In the genomic region with DNA sequence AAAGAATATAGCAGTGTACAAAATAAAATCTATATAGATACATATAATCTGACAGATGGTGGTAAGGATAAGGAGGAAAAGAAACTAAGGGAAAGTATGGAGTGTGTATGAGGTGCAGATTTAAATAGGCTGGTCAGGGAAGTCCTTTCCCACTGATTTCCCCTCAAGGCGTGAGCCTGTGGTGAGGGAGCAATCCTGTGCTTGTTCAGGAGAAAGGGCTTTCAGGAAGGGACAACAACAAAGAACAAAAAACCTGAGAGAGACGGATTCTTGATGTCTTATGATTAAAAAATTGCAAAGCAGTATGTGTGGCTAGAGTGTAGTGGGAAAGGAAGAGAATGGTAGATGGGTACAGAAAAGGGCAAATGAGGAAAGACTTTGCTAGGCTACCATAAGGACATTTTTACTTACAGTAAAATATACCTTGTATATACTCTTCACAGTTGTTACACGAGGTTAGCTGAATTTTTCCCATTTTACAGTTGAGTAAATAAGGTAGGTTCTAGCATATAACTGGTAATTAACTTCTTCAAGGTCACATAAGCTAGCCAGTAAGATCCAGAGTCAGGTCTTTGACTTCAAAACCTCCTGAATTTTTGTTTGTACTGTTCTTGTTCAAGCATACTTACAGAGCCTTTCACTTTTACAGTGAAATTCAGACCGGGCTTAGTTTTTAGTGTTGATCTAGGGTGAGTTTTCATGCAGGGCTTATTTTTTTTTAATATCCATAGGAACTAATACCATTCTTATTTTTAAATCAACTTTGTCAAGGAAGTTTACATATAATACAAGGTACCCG, we compare ENCODE assay signal across 17 cellular contexts. TPM values are rescaled to one million over a fixed set of nuclear protein-coding genes. Genes with fewer than 3 reads are reported as not detected.
A peak's percentile ranks its signal among the peaks of the same experiment; 100 is the strongest.
DNase-seq lines count a peak whose midpoint lies in the region; ATAC-seq and TF ChIP-seq lines count a peak whose summit lies in the region.
"Had no signal": no experiment of that assay in that cellular context is flagged by ENCODE, and none has a peak within 500 bp of the region (broad histone marks: within the 10 kb centered on the region; RNA-seq: fewer than 3 reads in every experiment).

No MANE protein-coding gene starts in this region.

- peaks cover 0 to 3% of the 10 kb centered on the region in 2 donors for H3K9me3 ChIP-seq in breast epithelium
- peaks cover 9% of the 10 kb centered on the region; the same call in 1 of the 2 replicates for H3K9me3 ChIP-seq in OCI-LY7 (ENCODE audit: low read length)
- H3K9me3 ChIP-seq: esophagus muscularis mucosa, thoracic aorta had no signal

- H3K79me2 ChIP-seq in OCI-LY7 (ENCODE audit: insufficient read depth, low read depth, low read length) = peaks cover 98% of the 10 kb centered on the region

- BruUV-seq in MCF 10A (replicated peaks; lab: Mats Ljungman, UMichigan) = no TSS peak
- no TSS peak for BruUV-seq in OCI-LY7 (replicated peaks; lab: Mats Ljungman, UMichigan)

- peak overlapping the region; percentile 67 for H3K4me2 ChIP-seq in OCI-LY7 (ENCODE audit: low read length)

- POLR2A ChIA-PET in MCF 10A (lab: Yijun Ruan, JAX) (interaction anchor here (1.1 to 1.7 kb wide), 4 partner anchors 15 to 271 kb away, joined by 3 to 8 read pairs (median 4); no protein-coding TSS in a partner anchor), OCI-LY7 (lab: Charles Lee) (interaction anchor here (1.3 to 1.5 kb wide), 3 partner anchors 11 to 15 kb away, joined by 4 read pairs; no protein-coding TSS in a partner anchor)

- intact Hi-C loops in MCF 10A (cut with micrococcal nuclease) (no loop called here), breast epithelium (cut with DNase I; ENCODE audit: low total_unique reads) (no loop called here), OCI-LY7 (cut with micrococcal nuclease; ENCODE audit: unreplicated experiment) (no loop called here)
- intact Hi-C loops in activated CD4-positive, alpha-beta T cell treated with anti-CD3 and anti-CD28 coated beads, Interleukin-2, amount 10 ng/mL, durations not matched to agents 24 days and 14 days (cut with micrococcal nuclease) = no loop called here

- peaks cover 12% of the 10 kb centered on the region for H3K36me3 Mint-ChIP-seq in MCF 10A (ENCODE audit: insufficient read depth, unreplicated experiment)
- H3K36me3 Mint-ChIP-seq in stimulated activated naive B cell treated with anti-CD40 and anti-IgM and Interleukin-4, amounts not matched to agents 10 μg/mL and 1 μg/mL and 100 μg/mL, for 72 hours = peaks cover 17 to 36% of the 10 kb centered on the region in 2 donors
- H3K36me3 Mint-ChIP-seq in activated CD4-positive, alpha-beta T cell treated with anti-CD3 and anti-CD28 coated beads, Interleukin-2, amount 10 ng/mL, durations not matched to agents 24 days and 14 days (ENCODE audit: low read depth) = peaks cover 14% of the 10 kb centered on the region

- H3K9me3 Mint-ChIP-seq in MCF 10A (ENCODE audit: unreplicated experiment) = peaks cover 7% of the 10 kb centered on the region
- peaks cover 0 to 1% of the 10 kb centered on the region in 2 donors for H3K9me3 Mint-ChIP-seq in stimulated activated naive B cell treated with anti-CD40 and anti-IgM and Interleukin-4, amounts not matched to agents 10 μg/mL and 1 μg/mL and 100 μg/mL, for 72 hours
- H3K9me3 Mint-ChIP-seq in activated CD4-positive, alpha-beta T cell treated with anti-CD3 and anti-CD28 coated beads, Interleukin-2, amount 10 ng/mL, durations not matched to agents 24 days and 14 days = no peaks in the 10 kb centered on the region

- no peaks in the 10 kb centered on the region for H3K36me3 ChIP-seq in breast epithelium
- peaks cover 35% of the 10 kb centered on the region for H3K36me3 ChIP-seq in OCI-LY7 (ENCODE audit: insufficient read depth, low read length)
- H3K36me3 ChIP-seq: esophagus muscularis mucosa, thoracic aorta had no signal

- peak overlapping the region in 1 of 2 donors; percentile 23 for H3K27ac ChIP-seq in breast epithelium
- peak overlapping the region; percentile 70 for H3K27ac ChIP-seq in OCI-LY7 (ENCODE audit: low read depth, low read length, poor library complexity, severe bottlenecking)
- H3K27ac ChIP-seq: esophagus muscularis mucosa, thoracic aorta had no signal

- TF ChIP-seq POLR2A in breast epithelium (IDR thresholded peaks at IDR 0.05) = no peak

- no peaks in the 10 kb centered on the region for H3K9me2 ChIP-seq in OCI-LY7 (ENCODE audit: insufficient read depth, low read length)

- H3K4me3 ChIP-seq in breast epithelium = no peak overlapping the region
- peak overlapping the region; percentile 44 for H3K4me3 ChIP-seq in OCI-LY7 (ENCODE audit: low read depth, low read length, poor library complexity, severe bottlenecking)
- H3K4me3 ChIP-seq in epithelial cell of esophagus (ENCODE audit: low read length) = no peak overlapping the region
- H3K4me3 ChIP-seq: esophagus muscularis mucosa, lung, thoracic aorta had no signal

- no peak overlapping the region for H3K4me3 Mint-ChIP-seq in MCF 10A (ENCODE audit: unreplicated experiment)
- H3K4me3 Mint-ChIP-seq in stimulated activated naive B cell treated with anti-CD40 and anti-IgM and Interleukin-4, amounts not matched to agents 10 μg/mL and 1 μg/mL and 100 μg/mL, for 72 hours = no peak overlapping the region
- no peak overlapping the region for H3K4me3 Mint-ChIP-seq in activated CD4-positive, alpha-beta T cell treated with anti-CD3 and anti-CD28 coated beads, Interleukin-2, amount 10 ng/mL, durations not matched to agents 24 days and 14 days

- no peak for ATAC-seq in stimulated activated naive B cell treated with anti-CD40 and anti-IgM and Interleukin-4, amounts not matched to agents 10 μg/mL and 1 μg/mL and 100 μg/mL, for 72 hours (replicated peaks)

- no peaks in the 10 kb centered on the region for H3K27me3 Mint-ChIP-seq in MCF 10A (ENCODE audit: insufficient read depth, unreplicated experiment)
- H3K27me3 Mint-ChIP-seq in stimulated activated naive B cell treated with anti-CD40 and anti-IgM and Interleukin-4, amounts not matched to agents 10 μg/mL and 1 μg/mL and 100 μg/mL, for 72 hours = no peaks in the 10 kb centered on the region
- no peaks in the 10 kb centered on the region for H3K27me3 Mint-ChIP-seq in activated CD4-positive, alpha-beta T cell treated with anti-CD3 and anti-CD28 coated beads, Interleukin-2, amount 10 ng/mL, durations not matched to agents 24 days and 14 days

- H2AFZ ChIP-seq in OCI-LY7 (ENCODE audit: low read length) = no peak overlapping the region

- peaks cover 0 to 6% of the 10 kb centered on the region in 2 donors for H3K4me1 ChIP-seq in breast epithelium
- peaks cover 79% of the 10 kb centered on the region for H3K4me1 ChIP-seq in OCI-LY7 (ENCODE audit: insufficient read depth, low read length, poor library complexity, severe bottlenecking)

- H3K27ac Mint-ChIP-seq in MCF 10A (ENCODE audit: low read depth, unreplicated experiment) = no peak overlapping the region
- peak overlapping the region; percentile 89 for H3K27ac Mint-ChIP-seq in stimulated activated naive B cell treated with anti-CD40 and anti-IgM and Interleukin-4, amounts not matched to agents 10 μg/mL and 1 μg/mL and 100 μg/mL, for 72 hours
- no peak overlapping the region for H3K27ac Mint-ChIP-seq in activated CD4-positive, alpha-beta T cell treated with anti-CD3 and anti-CD28 coated beads, Interleukin-2, amount 10 ng/mL, durations not matched to agents 24 days and 14 days

- peak; percentile 33 for DNase-seq in MCF 10A (ENCODE audit: unreplicated experiment)
- no peak for DNase-seq in breast epithelium (ENCODE audit: low spot score in 2 of 2)
- DNase-seq in OCI-LY7 (ENCODE audit: low spot score) = no peak
- peak; percentile 30 for DNase-seq in epithelial cell of esophagus (ENCODE audit: low read depth)
- no peak for DNase-seq in stimulated activated naive B cell treated with anti-CD40 and anti-IgM and Interleukin-4, amounts not matched to agents 10 μg/mL and 1 μg/mL and 100 μg/mL, for 72 hours
- DNase-seq in medulla oblongata (ENCODE audit: extremely low spot score) = no peak
- no peak for DNase-seq in activated CD4-positive, alpha-beta T cell treated with anti-CD3 and anti-CD28 coated beads, Interleukin-2, amount 10 ng/mL, durations not matched to agents 24 days and 14 days
- DNase-seq in NCI-H526 treated with DMSO at 0.1 percent for 48 hours (lab: John Stamatoyannopoulos, UW) = no peak
- DNase-seq: hippocampal formation; IMR-90; NCI-H1694 treated with DMSO at 0.1 percent for 48 hours; NCI-H748 treated with DMSO at 0.1 percent for 48 hours; SIG-M5; stimulated activated CD4-positive, alpha-beta T cell treated with anti-CD3 and anti-CD28 coated beads, Interleukin-12 subunit alpha, Interleukin-12 subunit beta, amount 100 ng/mL, for 4 hours had no signal

- CTCF ChIA-PET in MCF 10A (lab: Yijun Ruan, JAX) = no interaction called here
- CTCF ChIA-PET in OCI-LY7 (lab: Charles Lee; ENCODE audit: unreplicated experiment) = no interaction called here

- no peaks in the 10 kb centered on the region for H3K27me3 ChIP-seq in breast epithelium
- H3K27me3 ChIP-seq: esophagus muscularis mucosa had no signal

- peaks cover 16% of the 10 kb centered on the region for H3K4me1 Mint-ChIP-seq in MCF 10A (ENCODE audit: insufficient read depth, unreplicated experiment)
- H3K4me1 Mint-ChIP-seq in stimulated activated naive B cell treated with anti-CD40 and anti-IgM and Interleukin-4, amounts not matched to agents 10 μg/mL and 1 μg/mL and 100 μg/mL, for 72 hours = peaks cover 30 to 73% of the 10 kb centered on the region in 2 donors
- H3K4me1 Mint-ChIP-seq in activated CD4-positive, alpha-beta T cell treated with anti-CD3 and anti-CD28 coated beads, Interleukin-2, amount 10 ng/mL, durations not matched to agents 24 days and 14 days = peaks cover 30% of the 10 kb centered on the region

- TF ChIP-seq CTCF in MCF 10A (IDR thresholded peaks at IDR 0.05; ENCODE audit: unreplicated experiment) (no peak), breast epithelium (IDR thresholded peaks at IDR 0.05) (no peak), OCI-LY7 (conservative IDR thresholded peaks at IDR 0.05; ENCODE audit: low read length) (no peak), epithelial cell of esophagus (IDR thresholded peaks at IDR 0.05; ENCODE audit: insufficient read depth, low read depth, low read length, missing control alignments) (no peak)

- peaks cover 13% of the 10 kb centered on the region for H4K20me1 ChIP-seq in OCI-LY7 (ENCODE audit: insufficient read depth, low read length)

RNA-seq across cellular contexts. Expression of gene CNOT2, which starts 15.6 kb away (rescaled TPM):
- total RNA-seq in MCF 10A (2022) (88.3 and 91.0 TPM in 2 replicates), breast epithelium (100 to 1,000 TPM; 132 to 275 (median 191) TPM), OCI-LY7 (2022) (109 and 121 TPM in 2 replicates)
- 123 and 146 TPM in 2 replicates for total RNA-seq in OCI-LY7 (2014; rRNA removed; shearing (Covaris generic))
- 65.6 and 74.4 TPM in 2 replicates for total RNA-seq in activated CD4-positive, alpha-beta T cell treated with anti-CD3 and anti-CD28 coated beads, Interleukin-2, amount 10 ng/mL, durations not matched to agents 24 days and 14 days

Comparison
In these comparisons a context has a peak if more than half of its experiments do, and no peak if none do; other contexts are left out.
1. DNase-seq: peak in MCF 10A (single experiment) and epithelial cell of esophagus (single experiment); none in breast epithelium (0 of 2), OCI-LY7 (single experiment), stimulated activated naive B cell treated with anti-CD40 and anti-IgM and Interleukin-4, amounts not matched to agents 10 μg/mL and 1 μg/mL and 100 μg/mL, for 72 hours (single experiment), medulla oblongata (single experiment), activated CD4-positive, alpha-beta T cell treated with anti-CD3 and anti-CD28 coated beads, Interleukin-2, amount 10 ng/mL, durations not matched to agents 24 days and 14 days (single experiment) and NCI-H526 treated with DMSO at 0.1 percent for 48 hours (single experiment).